ENCODE assay signal across 8 cellular contexts in the genomic region with DNA sequence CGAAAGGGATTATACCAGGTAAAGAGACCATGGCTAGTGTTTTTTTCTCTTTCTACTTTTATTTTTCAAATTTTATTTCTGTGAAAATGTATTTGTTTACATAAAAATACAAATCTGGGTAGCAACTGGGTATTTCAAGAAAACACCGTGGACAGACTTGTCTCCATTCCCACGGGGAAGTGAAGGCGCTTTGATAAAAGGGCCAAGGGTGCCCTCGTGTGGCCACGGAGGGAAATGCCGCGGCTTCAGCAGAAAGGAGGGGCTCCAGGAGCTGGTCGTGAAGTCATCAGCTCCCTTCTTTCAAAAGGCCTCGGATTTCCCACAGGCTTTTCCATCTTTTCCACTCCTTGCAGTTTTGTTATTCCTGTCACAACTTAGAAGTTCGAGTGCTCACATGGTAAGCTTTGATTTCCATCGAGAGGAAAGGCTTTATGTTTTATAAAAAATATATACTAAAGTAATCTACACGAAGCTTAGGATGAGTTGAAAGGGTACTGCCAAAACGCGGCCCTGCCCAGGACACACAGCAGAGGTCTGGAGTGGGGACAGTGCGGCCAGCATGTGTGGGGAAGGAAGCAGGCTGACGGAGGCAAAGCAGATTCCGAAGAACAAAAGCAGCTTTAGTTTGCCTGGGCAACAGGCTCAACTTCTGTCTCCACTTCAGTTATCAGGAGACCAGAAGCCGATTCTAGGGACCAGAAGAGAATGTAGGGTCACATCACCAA. TPM values are rescaled to one million over a fixed set of nuclear protein-coding genes. Genes with fewer than 3 reads are reported as not detected.
A peak's percentile ranks its signal among the peaks of the same experiment; 100 is the strongest.
DNase-seq lines count a peak whose midpoint lies in the region; ATAC-seq and TF ChIP-seq lines count a peak whose summit lies in the region.

No MANE protein-coding gene starts in this region.

- peak; percentile 95 for TF ChIP-seq CTCF in RWPE2 (IDR thresholded peaks at IDR 0.05; ENCODE audit: poor library complexity, severe bottlenecking)
- peak; percentile 92 for TF ChIP-seq CTCF in fibroblast of villous mesenchyme (IDR thresholded peaks at IDR 0.05; ENCODE audit: insufficient read depth, low read depth, low read length)

- no peaks in the 10 kb centered on the region for H3K27me3 ChIP-seq in Karpas-422 (ENCODE audit: low read length)
- H3K27me3 ChIP-seq in RWPE2 (ENCODE audit: insufficient read depth, poor library complexity, severe bottlenecking), result no peaks in the 10 kb centered on the region

- H3K4me1 ChIP-seq in Karpas-422 (ENCODE audit: low read length) (peaks cover 3% of the 10 kb centered on the region), RWPE2 (ENCODE audit: insufficient read depth, poor library complexity, severe bottlenecking) (no peaks in the 10 kb centered on the region)

- H3K27ac ChIP-seq in Karpas-422 (ENCODE audit: low read length), result no peak overlapping the region
- H3K27ac ChIP-seq in RWPE2 (ENCODE audit: poor library complexity, severe bottlenecking), result no peak overlapping the region

- peak; percentile 23 for DNase-seq in DMS153 treated with DMSO at 0.1 percent for 48 hours (lab: John Stamatoyannopoulos, UW; ENCODE audit: unreplicated experiment)
- peak; percentile 94 for DNase-seq in Karpas-422
- DNase-seq in RWPE2 (ENCODE audit: low spot score), result no peak
- DNase-seq in activated effector memory CD4-positive, alpha-beta T cell treated with anti-CD3 and anti-CD28 coated beads, Interleukin-2, amount 50 U/mL, for 16 hours, result peak; percentile 95
- peak; percentile 93 for DNase-seq in fibroblast of villous mesenchyme (ENCODE audit: low read depth)
- peak; percentile 82 for DNase-seq in occipital lobe (lab: John Stamatoyannopoulos, UW)
- DNase-seq in superior temporal gyrus (ENCODE audit: extremely low spot score), result peak; percentile 98

- H3K79me2 ChIP-seq in Karpas-422 (ENCODE audit: low read length), result peaks cover 9% of the 10 kb centered on the region

- no peaks in the 10 kb centered on the region for H3K9me2 ChIP-seq in Karpas-422 (replicated peaks; ENCODE audit: insufficient read depth, low read length)

- no peak overlapping the region for H3K4me2 ChIP-seq in Karpas-422 (ENCODE audit: low read depth, low read length, poor library complexity, severe bottlenecking)

- H3K36me3 ChIP-seq in Karpas-422 (ENCODE audit: insufficient read depth, low read length) (peaks cover 12% of the 10 kb centered on the region; the same call in 1 of the 2 replicates), RWPE2 (ENCODE audit: low read depth) (peaks cover 40% of the 10 kb centered on the region)

- H3K9me3 ChIP-seq in Karpas-422 (ENCODE audit: low read length), result no peaks in the 10 kb centered on the region
- no peaks in the 10 kb centered on the region for H3K9me3 ChIP-seq in RWPE2 (ENCODE audit: severe bottlenecking)

- H2AFZ ChIP-seq in Karpas-422 (ENCODE audit: low read length), result no peak overlapping the region

- H3K4me3 ChIP-seq in Karpas-422 (ENCODE audit: low read length) (no peak overlapping the region), RWPE2 (ENCODE audit: severe bottlenecking) (no peak overlapping the region), fibroblast of villous mesenchyme (ENCODE audit: low read depth, low read length) (no peak overlapping the region)

- no peak overlapping the region for H3K9ac ChIP-seq in Karpas-422 (ENCODE audit: low read length)

- H4K20me1 ChIP-seq in Karpas-422 (ENCODE audit: insufficient read depth, low read depth, low read length), result no peaks in the 10 kb centered on the region

- ATAC-seq in RWPE2 (ENCODE audit: low read depth), result peak; percentile 78
- no peak for ATAC-seq in HG03039 (IDR thresholded peaks at IDR 0.05; ENCODE audit: unreplicated experiment)

RNA-seq across cellular contexts. Expression of gene MNT, which starts 15.3 kb away (rescaled TPM):
- total RNA-seq in Karpas-422 (2014; rRNA removed; shearing (Covaris generic); ENCODE audit: low replicate concordance), result 6.3 and 18.8 TPM in 2 replicates
- 7.8 and 11.6 TPM in 2 replicates for total RNA-seq in fibroblast of villous mesenchyme
- total RNA-seq in occipital lobe, result 7.6 TPM
